8 cellular contexts compared by ENCODE assay signal in the genomic region with DNA sequence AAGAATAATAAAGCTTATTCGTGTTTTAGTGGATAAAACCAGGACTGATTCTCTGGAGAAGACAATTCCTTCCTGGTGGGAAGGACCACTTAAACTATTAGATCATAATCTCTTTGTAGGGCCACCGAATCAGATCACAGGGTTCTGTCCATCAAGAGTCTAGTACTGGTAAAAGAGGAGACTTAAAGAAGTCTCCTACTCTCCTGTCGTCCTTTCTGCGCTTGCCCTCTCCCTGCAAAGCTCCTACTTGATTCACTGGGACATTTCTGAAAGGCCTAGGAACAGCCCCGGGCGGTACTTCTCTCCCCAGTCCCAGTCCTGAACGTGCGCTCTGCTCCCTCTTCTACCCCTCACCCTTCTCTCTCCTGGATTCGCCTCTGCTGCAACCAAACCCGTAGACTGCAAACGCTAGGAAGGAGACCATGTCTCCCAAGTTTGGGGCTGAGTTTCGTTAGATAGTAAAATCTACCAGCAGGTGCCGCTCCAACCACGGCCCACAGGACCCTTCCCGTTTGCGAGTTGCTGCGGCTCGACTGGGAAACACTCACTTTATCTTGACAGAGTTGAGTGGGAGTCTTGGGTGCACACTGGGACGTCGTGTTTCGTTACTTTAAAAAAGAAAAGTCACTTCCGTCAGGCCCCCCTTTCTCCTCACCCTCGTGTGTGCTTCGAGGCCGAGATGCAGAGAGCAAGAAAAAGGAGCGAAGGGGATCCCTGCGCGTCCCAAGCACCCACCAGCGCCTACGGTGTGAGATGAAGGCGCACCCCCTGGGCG. TPM values are rescaled to one million over a fixed set of nuclear protein-coding genes. Genes with fewer than 3 reads are reported as not detected.
DNase-seq lines count a peak whose midpoint lies in the region; ATAC-seq and TF ChIP-seq lines count a peak whose summit lies in the region.

No MANE protein-coding gene starts in this region.

- H3K9me3 ChIP-seq in OCI-LY3 (ENCODE audit: insufficient read depth, low read length): no peaks in the 10 kb centered on the region
- peaks cover 3% of the 10 kb centered on the region for H3K9me3 ChIP-seq in neuron (ENCODE audit: low read length)

- no peaks in the 10 kb centered on the region for H3K79me2 ChIP-seq in OCI-LY3 (ENCODE audit: low read length)

- H3K27me3 ChIP-seq in OCI-LY3 (ENCODE audit: low read depth, low read length) (peaks cover 11% of the 10 kb centered on the region), neuron (ENCODE audit: insufficient read depth, low read length) (peaks cover 64% of the 10 kb centered on the region)

- H3K36me3 ChIP-seq in OCI-LY3 (replicated peaks; ENCODE audit: low read depth, low read length): no peaks in the 10 kb centered on the region
- no peaks in the 10 kb centered on the region for H3K36me3 ChIP-seq in neuron (ENCODE audit: insufficient read depth, low read length)

- no peak overlapping the region for H3K4me3 ChIP-seq in OCI-LY3 (ENCODE audit: low read length)
- H3K4me3 ChIP-seq in fibroblast of villous mesenchyme (ENCODE audit: low read depth, low read length): no peak overlapping the region
- H3K4me3 ChIP-seq in neuron (ENCODE audit: low read length): peak overlapping the region; percentile 25

- H3K4me2 ChIP-seq in OCI-LY3 (ENCODE audit: low read length): peak overlapping the region; percentile 52

- no peak overlapping the region for H3K9ac ChIP-seq in OCI-LY3 (ENCODE audit: low read length)

- no peak for ATAC-seq in HG02884 (IDR thresholded peaks at IDR 0.05; ENCODE audit: unreplicated experiment)

- TF ChIP-seq CTCF in OCI-LY3 (IDR thresholded peaks at IDR 0.05; ENCODE audit: low read depth, low read length) (peak; percentile 49), fibroblast of villous mesenchyme (IDR thresholded peaks at IDR 0.05; ENCODE audit: insufficient read depth, low read depth, low read length) (peak; percentile 61)

- H3K27ac ChIP-seq in OCI-LY3 (ENCODE audit: low read length): no peak overlapping the region

- no peaks in the 10 kb centered on the region for H4K20me1 ChIP-seq in OCI-LY3 (ENCODE audit: insufficient read depth, low read length)

- H3K4me1 ChIP-seq in OCI-LY3 (ENCODE audit: low read length) (peaks cover 11% of the 10 kb centered on the region), neuron (ENCODE audit: insufficient read depth, low read length) (peaks cover 9% of the 10 kb centered on the region)

- DNase-seq in CD1c-positive myeloid dendritic cell (ENCODE audit: extremely low spot score) (peak; percentile 86), HUDEP-2 (lab: John Stamatoyannopoulos, UW; ENCODE audit: unreplicated experiment in 76 of 76) (peak in 60 of 76 experiments; percentile 4 to 67 (median 42)), fibroblast of villous mesenchyme (ENCODE audit: low read depth) (peak; percentile 42), stromal cell of bone marrow (ENCODE audit: low read depth) (peak; percentile 25)
- DNase-seq in activated T-cell treated with anti-CD3 and anti-CD28 coated beads, Interleukin-2, amount 50 U/mL, for 48 hours: peak; percentile 85 to 86

- no peak overlapping the region for H2AFZ ChIP-seq in OCI-LY3 (ENCODE audit: low read depth, low read length)
- H2AFZ ChIP-seq in neuron (ENCODE audit: low read depth, low read length): peak overlapping the region; percentile 65

RNA-seq across cellular contexts. Expression of a gene that starts 1.0 kb away (rescaled TPM):
- total RNA-seq in fibroblast of villous mesenchyme: not detected in 2 replicates

RNA-seq across cellular contexts. Expression of a gene that starts 21.5 kb away (rescaled TPM):
- total RNA-seq in fibroblast of villous mesenchyme: not detected in 2 replicates

RNA-seq across cellular contexts. Expression of a gene that starts 30.9 kb away (rescaled TPM):
- total RNA-seq in fibroblast of villous mesenchyme: not detected in 2 replicates

RNA-seq across cellular contexts. Expression of a gene that starts 46.1 kb away (rescaled TPM):
- total RNA-seq in fibroblast of villous mesenchyme: not detected in 2 replicates

Comparison
In these comparisons a context has a peak if more than half of its experiments do, and no peak if none do; other contexts are left out.
1. DNase-seq: peak in every context shown above with its lines; median percentile 86 in CD1c-positive myeloid dendritic cell; 86 in activated T-cell treated with anti-CD3 and anti-CD28 coated beads, Interleukin-2, amount 50 U/mL, for 48 hours; 42 in fibroblast of villous mesenchyme; 42 in HUDEP-2; 25 in stromal cell of bone marrow.